18 cellular contexts compared by ENCODE assay signal in the genomic region with DNA sequence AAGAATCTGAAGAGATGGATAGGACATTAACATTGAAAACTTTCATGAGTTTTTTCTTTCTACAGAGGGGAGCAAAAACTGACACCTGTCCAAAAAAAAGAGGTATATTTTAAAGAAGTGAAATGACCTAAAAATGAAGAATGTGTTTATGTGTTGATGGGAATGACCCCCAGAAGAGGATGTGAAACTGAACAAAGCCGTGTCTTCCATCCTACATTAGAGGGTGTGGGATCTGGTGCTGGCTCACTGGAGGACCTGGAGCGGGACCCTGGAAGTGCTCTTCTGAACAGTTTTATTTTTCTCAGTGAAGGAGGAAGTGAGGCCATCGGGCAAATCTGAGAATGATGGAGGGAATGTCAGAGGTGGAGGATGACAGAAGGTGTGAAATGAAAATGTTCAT.
"Had no signal": no experiment of that assay in that cellular context is flagged by ENCODE, and none has a peak within 500 bp of the region (broad histone marks: within the 10 kb centered on the region; RNA-seq: fewer than 3 reads in every experiment).

No MANE protein-coding gene starts in this region.

- H3K27me3 ChIP-seq: dorsolateral prefrontal cortex, ovary had no signal

- DNase-seq: dorsolateral prefrontal cortex; effector CD8-positive, alpha-beta T cell; foreskin melanocyte; heart left ventricle; hippocampal formation; mesendoderm; naive B cell; nephron progenitor cell; ovary; right cardiac atrium; small intestine; stimulated activated CD4-positive, alpha-beta T cell treated with anti-CD3 and anti-CD28 coated beads, Interleukin-12 subunit alpha, Interleukin-12 subunit beta, amount 100 ng/mL, for 4 hours; stimulated activated naive CD4-positive, alpha-beta T cell; stomach; substantia nigra; trophoblast cell had no signal

- ATAC-seq: heart left ventricle, right cardiac atrium had no signal

- H3K4me1 ChIP-seq: heart left ventricle, stomach had no signal

- H3K4me3 ChIP-seq: coronary artery, dorsolateral prefrontal cortex, heart left ventricle, ovary, stomach, thoracic aorta had no signal

- H3K27ac ChIP-seq: coronary artery, dorsolateral prefrontal cortex, heart left ventricle, ovary, stomach, thoracic aorta had no signal

- H3K9me3 ChIP-seq: heart left ventricle, ovary, stomach, thoracic aorta had no signal

- H3K36me3 ChIP-seq: heart left ventricle, ovary, stomach, thoracic aorta had no signal
